18 cellular contexts compared by ENCODE assay signal in the genomic region with DNA sequence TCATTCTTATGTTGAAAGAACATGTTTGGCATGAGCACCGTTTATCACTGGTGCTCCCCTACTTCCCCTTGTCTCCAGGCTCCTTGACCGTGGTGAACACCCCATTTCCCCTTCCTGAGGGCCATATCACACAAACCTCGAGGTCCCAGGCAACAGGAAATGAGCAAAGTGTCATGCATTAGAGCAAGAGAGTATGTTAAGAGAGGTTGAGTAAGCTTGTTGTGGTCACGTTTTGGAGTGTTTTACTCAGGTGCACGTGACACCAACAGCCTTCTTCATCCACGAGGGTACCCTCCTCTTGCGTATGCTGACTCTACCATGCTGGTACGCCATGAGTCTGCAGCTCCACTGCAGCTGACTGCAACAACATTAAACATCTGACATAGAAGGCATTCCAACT.
DNase-seq lines count a peak whose midpoint lies in the region; ATAC-seq and TF ChIP-seq lines count a peak whose summit lies in the region.
"Had no signal": no experiment of that assay in that cellular context is flagged by ENCODE, and none has a peak within 500 bp of the region (broad histone marks: within the 10 kb centered on the region; RNA-seq: fewer than 3 reads in every experiment).

No MANE protein-coding gene starts in this region.

- peaks cover 10% of the 10 kb centered on the region for H3K4me1 ChIP-seq in rectal smooth muscle tissue (ENCODE audit: control insufficient read depth, insufficient read depth, low read length)
- H3K4me1 ChIP-seq: lower lobe of right lung had no signal

- TF ChIP-seq CTCF in VCaP (conservative IDR thresholded peaks at IDR 0.05), result no peak

- no peaks in the 10 kb centered on the region for H3K36me3 ChIP-seq in rectal smooth muscle tissue (ENCODE audit: control insufficient read depth, insufficient read depth, low read length)
- H3K36me3 ChIP-seq: lower lobe of right lung had no signal

- H3K27ac ChIP-seq in VCaP (peak overlapping the region; percentile 38), rectal smooth muscle tissue (ENCODE audit: low read depth, low read length) (peak overlapping the region; percentile 22)
- H3K27ac ChIP-seq: lower lobe of right lung had no signal

- DNase-seq in NOMO-1 treated with DMSO at 0.1 percent for 48 hours (lab: John Stamatoyannopoulos, UW; ENCODE audit: unreplicated experiment) (peak; percentile 8), NOMO-1 (lab: John Stamatoyannopoulos, UW; ENCODE audit: unreplicated experiment in 2 of 2) (no peak), KG1 (lab: John Stamatoyannopoulos, UW) (peak; percentile 19), iPS-NIHi11 (ENCODE audit: low spot score) (no peak), HuH-7 (ENCODE audit: low spot score) (no peak)
- DNase-seq: activated CD4-positive, alpha-beta T cell treated with anti-CD3 and anti-CD28 coated beads for 48 hours; activated naive CD8-positive, alpha-beta T cell treated with anti-CD3 and anti-CD28 coated beads for 36 hours; C1 segment of cervical spinal cord; effector CD4-positive, alpha-beta T cell; H9; islet precursor cell; lower lobe of right lung; NCI-H2081; NCI-H446 treated with DMSO at 0.1 percent for 48 hours had no signal

- H3K4me3 ChIP-seq in rectal smooth muscle tissue (ENCODE audit: low read length), result no peak overlapping the region
- H3K4me3 ChIP-seq: lower lobe of right lung had no signal

- no peaks in the 10 kb centered on the region for H3K27me3 ChIP-seq in rectal smooth muscle tissue (ENCODE audit: control insufficient read depth, insufficient read depth, low read length)

- H3K9ac ChIP-seq in rectal smooth muscle tissue (ENCODE audit: low read length), result no peak overlapping the region

- ATAC-seq in HG02870 (IDR thresholded peaks at IDR 0.05; ENCODE audit: unreplicated experiment), result no peak
- ATAC-seq: lower lobe of right lung, SK-N-SH treated with all-trans-retinoic acid at 6 μM for 48 hours had no signal

Comparison
In these comparisons a context has a peak if more than half of its experiments do, and no peak if none do; other contexts are left out.
1. DNase-seq: peak in NOMO-1 treated with DMSO at 0.1 percent for 48 hours (single experiment) and KG1 (single experiment); none in NOMO-1 (0 of 2), iPS-NIHi11 (single experiment) and HuH-7 (single experiment).